In genomic region chr1:110185181-110185580, GRCh38 we compare ENCODE assay signal across 14 cellular contexts. TPM values are rescaled to one million over a fixed set of nuclear protein-coding genes. Genes with fewer than 3 reads are reported as not detected.
DNase-seq lines count a peak whose midpoint lies in the region; ATAC-seq lines count a peak whose summit lies in the region.
"Had no signal": no experiment of that assay in that cellular context is flagged by ENCODE, and none has a peak within 500 bp of the region (broad histone marks: within the 10 kb centered on the region; RNA-seq: fewer than 3 reads in every experiment).

No MANE protein-coding gene starts in this region.

- H3K27ac Mint-ChIP-seq in T-helper 2 cell treated with Interferon-gamma antibody and Interleukin-4, amounts not matched to agents 5 μg/mL and 100 μg/mL, for 36 hours: no peak overlapping the region
- H3K27ac Mint-ChIP-seq: activated CD8-positive, alpha-beta memory T cell treated with anti-CD3 and anti-CD28 coated beads, Interleukin-2, amount 10 ng/mL, durations not matched to agents 7 days and 5 days; dendritic cell treated with granulocyte-macrophage colony-stimulating factor and Interleukin-4, amounts not matched to agents 40 ng/mL and 50 ng/mL, for 4 days had no signal

- no peak overlapping the region for H3K23ac ChIP-seq in trophoblast cell (ENCODE audit: low read length)

- peaks cover 12% of the 10 kb centered on the region for H3K79me1 ChIP-seq in trophoblast cell (ENCODE audit: low read length)

- H3K27me3 ChIP-seq in trophoblast cell (ENCODE audit: insufficient read depth, low read length): no peaks in the 10 kb centered on the region
- H3K27me3 ChIP-seq: ascending aorta had no signal

- peak overlapping the region; percentile 34 for H3K27ac ChIP-seq in cingulate gyrus (ENCODE audit: low read depth, low read length)
- no peak overlapping the region for H3K27ac ChIP-seq in trophoblast cell (ENCODE audit: low read depth, low read length)

- no peak overlapping the region for H3K4me3 Mint-ChIP-seq in T-helper 2 cell treated with Interferon-gamma antibody and Interleukin-4, amounts not matched to agents 5 μg/mL and 100 μg/mL, for 36 hours
- H3K4me3 Mint-ChIP-seq: activated CD8-positive, alpha-beta memory T cell treated with anti-CD3 and anti-CD28 coated beads, Interleukin-2, amount 10 ng/mL, durations not matched to agents 7 days and 5 days; dendritic cell treated with granulocyte-macrophage colony-stimulating factor and Interleukin-4, amounts not matched to agents 40 ng/mL and 50 ng/mL, for 4 days had no signal

- no peak overlapping the region for H3K14ac ChIP-seq in trophoblast cell (ENCODE audit: low read length)

- peaks cover 13% of the 10 kb centered on the region for H3K27me3 Mint-ChIP-seq in T-helper 2 cell treated with Interferon-gamma antibody and Interleukin-4, amounts not matched to agents 5 μg/mL and 100 μg/mL, for 36 hours (ENCODE audit: low read depth)

- H3K9me3 Mint-ChIP-seq in T-helper 2 cell treated with Interferon-gamma antibody and Interleukin-4, amounts not matched to agents 5 μg/mL and 100 μg/mL, for 36 hours: no peaks in the 10 kb centered on the region
- H3K9me3 Mint-ChIP-seq: dendritic cell treated with granulocyte-macrophage colony-stimulating factor and Interleukin-4, amounts not matched to agents 40 ng/mL and 50 ng/mL, for 4 days had no signal

- no peak for ATAC-seq in HG03571 (IDR thresholded peaks at IDR 0.05; ENCODE audit: unreplicated experiment)
- ATAC-seq: activated CD8-positive, alpha-beta memory T cell treated with anti-CD3 and anti-CD28 coated beads, Interleukin-2, amount 10 ng/mL, durations not matched to agents 7 days and 5 days had no signal

- no peaks in the 10 kb centered on the region for H3K4me1 Mint-ChIP-seq in T-helper 2 cell treated with Interferon-gamma antibody and Interleukin-4, amounts not matched to agents 5 μg/mL and 100 μg/mL, for 36 hours (ENCODE audit: low read depth)
- H3K4me1 Mint-ChIP-seq: activated CD8-positive, alpha-beta memory T cell treated with anti-CD3 and anti-CD28 coated beads, Interleukin-2, amount 10 ng/mL, durations not matched to agents 7 days and 5 days had no signal

- H2AK5ac ChIP-seq in trophoblast cell (ENCODE audit: low read length): no peak overlapping the region

- no peak overlapping the region for H3K4me3 ChIP-seq in trophoblast cell (ENCODE audit: low read depth, low read length)
- H3K4me3 ChIP-seq: ascending aorta had no signal

- peaks cover 3% of the 10 kb centered on the region for H3K79me2 ChIP-seq in trophoblast cell (ENCODE audit: control insufficient read depth, insufficient read depth, low read length, poor library complexity)

- no peaks in the 10 kb centered on the region for H3K36me3 Mint-ChIP-seq in T-helper 2 cell treated with Interferon-gamma antibody and Interleukin-4, amounts not matched to agents 5 μg/mL and 100 μg/mL, for 36 hours (ENCODE audit: low read depth)
- H3K36me3 Mint-ChIP-seq: activated CD8-positive, alpha-beta memory T cell treated with anti-CD3 and anti-CD28 coated beads, Interleukin-2, amount 10 ng/mL, durations not matched to agents 7 days and 5 days had no signal

- H3K4me1 ChIP-seq in trophoblast cell (ENCODE audit: control insufficient read depth in 1 of 2, insufficient read depth in 2 of 2, low read length in 2 of 2): peaks cover 17 to 27% of the 10 kb centered on the region in 2 experiments

- H2AFZ ChIP-seq in trophoblast cell (ENCODE audit: insufficient read depth, low read length, poor library complexity): no peak overlapping the region

- peaks cover 2% of the 10 kb centered on the region for H3K9me3 ChIP-seq in trophoblast cell (ENCODE audit: insufficient read depth, low read depth, low read length)
- H3K9me3 ChIP-seq: ascending aorta had no signal

- H2BK12ac ChIP-seq in trophoblast cell (ENCODE audit: low read length): no peak overlapping the region

- H3K4me2 ChIP-seq in trophoblast cell (ENCODE audit: low read length): no peak overlapping the region

- no peak overlapping the region for H3K18ac ChIP-seq in trophoblast cell (ENCODE audit: low read length)

- no peak overlapping the region for H2BK120ac ChIP-seq in trophoblast cell (ENCODE audit: insufficient read depth, low read length, poor library complexity)

- H3K4ac ChIP-seq in trophoblast cell (ENCODE audit: low read depth, low read length): no peak overlapping the region

- no peak overlapping the region for H4K8ac ChIP-seq in trophoblast cell (ENCODE audit: low read depth, low read length)

- no CpG with 5 or more reads among the region's 10 CpGs for WGBS in trophoblast cell (ENCODE audit: extremely low coverage, insufficient coverage, insufficient read length)

- H4K91ac ChIP-seq in trophoblast cell (ENCODE audit: low read depth, low read length): no peak overlapping the region

- H4K12ac ChIP-seq in trophoblast cell (ENCODE audit: low read depth, low read length): no peak overlapping the region

- no peak overlapping the region for H3K9ac ChIP-seq in trophoblast cell (ENCODE audit: low read length)

- no peak overlapping the region for H2BK5ac ChIP-seq in trophoblast cell (ENCODE audit: low read depth, low read length, poor library complexity)

- H3K36me3 ChIP-seq in trophoblast cell (ENCODE audit: control insufficient read depth in 1 of 2, insufficient read depth in 2 of 2, low read length in 2 of 2): no peaks in the 10 kb centered on the region
- H3K36me3 ChIP-seq: ascending aorta had no signal

- DNase-seq in DMS153 (lab: John Stamatoyannopoulos, UW) (peak; percentile 92), NCI-H1105 (lab: John Stamatoyannopoulos, UW) (peak; percentile 82), NCI-H510A (lab: John Stamatoyannopoulos, UW) (peak; percentile 94), trophoblast cell (no peak), germinal center (ENCODE audit: low spot score) (no peak)
- no peak for DNase-seq in T-helper 2 cell treated with Interferon-gamma antibody and Interleukin-4, amounts not matched to agents 5 μg/mL and 100 μg/mL, for 36 hours (ENCODE audit: low spot score)
- DNase-seq: activated CD4-positive, CD25-positive, alpha-beta regulatory T cell; activated CD8-positive, alpha-beta memory T cell treated with anti-CD3 and anti-CD28 coated beads, Interleukin-2, amount 10 ng/mL, durations not matched to agents 7 days and 5 days; activated gamma-delta T cell; glutamatergic neuron had no signal

RNA-seq across cellular contexts. Expression of gene KCNC4, which starts 24.9 kb away (rescaled TPM):
- polyA plus RNA-seq in trophoblast cell (2013): 0.83 and 1.00 TPM in 2 replicates

RNA-seq across cellular contexts. Expression of gene SLC6A17, which starts 34.9 kb away (rescaled TPM):
- 0.04 and 0.07 TPM in 2 replicates for polyA plus RNA-seq in trophoblast cell (2013)

Comparison
In these comparisons a context has a peak if more than half of its experiments do, and no peak if none do; other contexts are left out.
1. DNase-seq: peak in DMS153 (single experiment), NCI-H1105 (single experiment) and NCI-H510A (single experiment); none in trophoblast cell (0 of 2), germinal center (single experiment) and T-helper 2 cell treated with Interferon-gamma antibody and Interleukin-4, amounts not matched to agents 5 μg/mL and 100 μg/mL, for 36 hours (single experiment).